8 cellular contexts compared by ENCODE assay signal in genomic region chr16:85055503-85056210, GRCh38. TPM values are rescaled to one million over a fixed set of nuclear protein-coding genes. Genes with fewer than 3 reads are reported as not detected.
DNase-seq lines count a peak whose midpoint lies in the region; ATAC-seq, FAIRE-seq and TF ChIP-seq lines count a peak whose summit lies in the region.

No MANE protein-coding gene starts in this region.

- no peak for TF ChIP-seq CTCF in ovary (IDR thresholded peaks at IDR 0.05)
- TF ChIP-seq CTCF in thoracic aorta (IDR thresholded peaks at IDR 0.05) = no peak

- peak; percentile 69 for DNase-seq in Daoy (ENCODE audit: low read depth)
- peak; percentile 46 for DNase-seq in H54 (ENCODE audit: insufficient read length, low spot score)
- peak; percentile 95 to 99 for DNase-seq in NOMO-1 (lab: John Stamatoyannopoulos, UW; ENCODE audit: unreplicated experiment in 2 of 2)
- peak; percentile 66 for DNase-seq in activated T-cell treated with anti-CD3 and anti-CD28 coated beads for 48 hours (ENCODE audit: low read depth)
- peak; percentile 21 for DNase-seq in fibroblast of the conjunctiva (ENCODE audit: low read depth)
- DNase-seq in ovary = no peak
- DNase-seq in thoracic aorta (ENCODE audit: low spot score) = no peak
- DNase-seq in NCI-H524 treated with DMSO at 0.1 percent for 48 hours (lab: John Stamatoyannopoulos, UW) = no peak

- TF ChIP-seq EP300 in ovary (IDR thresholded peaks at IDR 0.05) = no peak

- no peaks in the 10 kb centered on the region for H3K36me3 ChIP-seq in ovary
- H3K36me3 ChIP-seq in thoracic aorta = no peaks in the 10 kb centered on the region

- FAIRE-seq in H54 (lab: Jason Lieb, UNC) = no peak

- peaks cover 6% of the 10 kb centered on the region for H3K4me1 ChIP-seq in ovary (ENCODE audit: insufficient read depth)
- H3K4me1 ChIP-seq in thoracic aorta (ENCODE audit: control insufficient read depth in 1 of 2, low read depth in 2 of 2) = peaks cover 10 to 18% of the 10 kb centered on the region in 2 donors

- no peak for ATAC-seq in thoracic aorta (ENCODE audit: insufficient number of reproducible peaks, low FRiP score, low read depth)

- intact Hi-C loops in ovary (cut with DNase I) = no loop called here

- peak overlapping the region in 1 of 2 donors; percentile 45 for H3K27ac ChIP-seq in ovary
- peak overlapping the region in 1 of 2 donors; percentile 8 for H3K27ac ChIP-seq in thoracic aorta

- H3K4me3 ChIP-seq in ovary = peak overlapping the region; percentile 20
- peak overlapping the region; percentile 40 for H3K4me3 ChIP-seq in thoracic aorta

- no peaks in the 10 kb centered on the region for H3K27me3 ChIP-seq in ovary
- H3K27me3 ChIP-seq in thoracic aorta (replicated peaks; ENCODE audit: insufficient read depth) = no peaks in the 10 kb centered on the region

- TF ChIP-seq POLR2A in H54 (IDR thresholded peaks at IDR 0.05; ENCODE audit: low read depth, low read length) (no peak), ovary (IDR thresholded peaks at IDR 0.05) (no peak)

- 24 to 31% (median 25%) methylated on average over 14 of the region's 14 CpGs for WGBS in ovary, 3 donors

- no peaks in the 10 kb centered on the region for H3K9me3 ChIP-seq in ovary
- H3K9me3 ChIP-seq in thoracic aorta = no peaks in the 10 kb centered on the region

RNA-seq across cellular contexts. Expression of gene KIAA0513, which starts 28.1 kb away (rescaled TPM):
- total RNA-seq in Daoy (2014; rRNA removed; shearing (Covaris generic)) = 2.1 and 32.9 TPM in 2 replicates
- total RNA-seq in ovary = 10 to 100 TPM in 1 of 7 donors, 1 to 10 TPM in 6; 3.4 to 12.8 (median 7.5) TPM
- polyA plus RNA-seq in ovary = 1 to 10 TPM; 2.8 to 3.9 TPM
- 10 to 100 TPM; 13.4 to 50.1 TPM for total RNA-seq in thoracic aorta

RNA-seq across cellular contexts. Expression of gene ZDHHC7, which starts 44.3 kb away (rescaled TPM):
- total RNA-seq in Daoy (2014; rRNA removed; shearing (Covaris generic)) = 27.7 and 34.4 TPM in 2 replicates
- 10 to 100 TPM; 28.3 to 39.6 (median 32.7) TPM for total RNA-seq in ovary
- 10 to 100 TPM; 23.9 to 54.5 TPM for polyA plus RNA-seq in ovary
- 10 to 100 TPM; 63.7 to 80.8 TPM for total RNA-seq in thoracic aorta

RNA-seq across cellular contexts. Expression of gene CIBAR2, which starts 56.6 kb away (rescaled TPM):
- not detected in 2 replicates for total RNA-seq in Daoy (2014; rRNA removed; shearing (Covaris generic))
- 10 to 100 TPM in 1 of 7 donors, 1 to 10 TPM in 4, not detected in 2; 1.1 to 13.0 (median 1.7) TPM for total RNA-seq in ovary
- polyA plus RNA-seq in ovary = under 1 TPM in 1 of 2 donors, not detected in 1; 0.18 TPM
- total RNA-seq in thoracic aorta = not detected

Comparison
In these comparisons a context has a peak if more than half of its experiments do, and no peak if none do; other contexts are left out.
1. DNase-seq: peak in Daoy (single experiment), H54 (single experiment), NOMO-1 (2 of 2), activated T-cell treated with anti-CD3 and anti-CD28 coated beads for 48 hours (single experiment) and fibroblast of the conjunctiva (single experiment); none in ovary (0 of 5), thoracic aorta (single experiment) and NCI-H524 treated with DMSO at 0.1 percent for 48 hours (single experiment).